27 cellular contexts compared by ENCODE assay signal in the genomic region with DNA sequence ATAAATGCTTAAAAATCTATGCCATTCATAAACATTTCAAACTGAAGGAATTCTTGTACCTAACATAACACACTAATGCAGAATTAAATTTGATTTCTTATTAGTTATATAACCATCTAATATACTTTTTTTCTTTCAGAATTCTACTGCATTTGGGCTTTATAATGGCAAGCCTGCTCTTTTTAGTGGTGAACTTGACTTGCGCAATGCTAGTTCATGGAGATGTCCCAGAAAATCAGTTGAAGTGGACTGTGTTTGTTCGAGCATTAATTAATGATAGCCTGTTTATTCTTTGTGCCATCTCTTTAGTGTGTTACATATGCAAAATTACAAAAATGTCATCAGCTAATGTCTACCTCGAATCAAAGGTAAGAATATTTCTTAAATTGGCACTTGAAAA.
"Had no signal": no experiment of that assay in that cellular context is flagged by ENCODE, and none has a peak within 500 bp of the region (broad histone marks: within the 10 kb centered on the region; RNA-seq: fewer than 3 reads in every experiment).

No MANE protein-coding gene starts in this region.

- H2AFZ ChIP-seq: neural progenitor cell, parathyroid adenoma had no signal

- H3K27ac ChIP-seq: neural progenitor cell, ovary, parathyroid adenoma, psoas muscle, skin epidermis, spleen, suprapubic skin, testis, tibial artery, transverse colon, upper lobe of right lung, uterus had no signal

- H3K27me3 ChIP-seq: neural progenitor cell, ovary, spleen, suprapubic skin, testis, tibial artery, transverse colon, upper lobe of right lung, uterus had no signal

- H3K36me3 ChIP-seq: neural progenitor cell, ovary, spleen, suprapubic skin, tibial artery, transverse colon, upper lobe of right lung, uterus had no signal

- H3K4me2 ChIP-seq: neural progenitor cell, smooth muscle cell had no signal

- H3K4me3 ChIP-seq: neural progenitor cell, ovary, psoas muscle, skin epidermis, smooth muscle cell, spleen, suprapubic skin, testis, tibial artery, transverse colon, upper lobe of right lung, uterus had no signal

- DNase-seq: natural killer cell; occipital lobe; ovary; psoas muscle; right cardiac atrium; spleen; stimulated activated CD4-positive, alpha-beta T cell treated with anti-CD3 and anti-CD28 coated beads, Interleukin-12 subunit alpha, Interleukin-12 subunit beta, amount 100 ng/mL, for 4 hours; stimulated activated CD4-positive, alpha-beta T cell treated with anti-CD3 and anti-CD28 coated beads, Interleukin-1b, Interleukin-23, amount 100 ng/mL, for 48 hours; stimulated activated CD4-positive, alpha-beta T cell treated with anti-CD3 and anti-CD28 coated beads, Interleukin-4, amount 100 ng/mL, for 1 hour; stimulated activated CD4-positive, alpha-beta T cell treated with anti-CD3 and anti-CD28 coated beads, Interleukin-4, amount 100 ng/mL, for 4 hours; stimulated activated CD8-positive, alpha-beta memory T cell treated with anti-CD3 and anti-CD28 coated beads, Interleukin-4, amount 100 ng/mL, for 48 hours; stimulated activated naive CD4-positive, alpha-beta T cell; stimulated activated naive CD8-positive, alpha-beta T cell treated with anti-CD3 and anti-CD28 coated beads, Interleukin-15, amount 100 ng/mL, for 72 hours; stimulated activated naive CD8-positive, alpha-beta T cell treated with anti-CD3 and anti-CD28 coated beads, Interleukin-15, Interleukin-2, amounts not matched to agents 100 U/mL and 50 U/mL, for 24 hours; substantia nigra; testis; tibial artery; transverse colon; upper lobe of right lung; uterus had no signal

- H3K9ac ChIP-seq: neural progenitor cell, parathyroid adenoma had no signal

- ATAC-seq: natural killer cell; psoas muscle; right cardiac atrium; sciatic nerve; stimulated activated memory B cell treated with anti-CD40 and anti-IgM and Interleukin-4, amounts not matched to agents 10 μg/mL and 1 μg/mL and 100 μg/mL, for 72 hours; stimulated activated naive CD8-positive, alpha-beta T cell treated with anti-CD3 and anti-CD28 coated beads, Interleukin-15, amount 100 ng/mL, for 72 hours; stimulated activated naive CD8-positive, alpha-beta T cell treated with anti-CD3 and anti-CD28 coated beads, Interleukin-15, Interleukin-2, amounts not matched to agents 100 U/mL and 50 U/mL, for 24 hours; upper lobe of right lung had no signal

- H3K9me3 ChIP-seq: ovary, testis, transverse colon, upper lobe of right lung, uterus had no signal

- H3K79me2 ChIP-seq: parathyroid adenoma had no signal

- H3K4me1 ChIP-seq: neural progenitor cell, parathyroid adenoma, psoas muscle, spleen, suprapubic skin, testis, tibial artery, transverse colon, upper lobe of right lung, uterus had no signal
